Comparison of ENCODE assay signal across 1 cellular context in genomic region chr9:5843450-5844249, GRCh38.
A peak's percentile ranks its signal among the peaks of the same experiment; 100 is the strongest.
TF ChIP-seq lines count a peak whose summit lies in the region.

No MANE protein-coding gene starts in this region.

TF ChIP-seq in HepG2, 621 proteins besides CTCF, POLR2A, EP300 and RAD21 (continued from another document and continues in another):
- TF ChIP-seq ZNF687 (CRISPR knock-in tag; IDR thresholded peaks at IDR 0.05): no peak
- TF ChIP-seq ZNF276 (CRISPR knock-in tag; IDR thresholded peaks at IDR 0.05; ENCODE audit: low read depth): no peak
- no peak for TF ChIP-seq RFX3 (CRISPR knock-in tag; IDR thresholded peaks at IDR 0.05)
- no peak for TF ChIP-seq ONECUT2 (CRISPR knock-in tag; IDR thresholded peaks at IDR 0.05)
- no peak for TF ChIP-seq DNMT1 (CRISPR knock-in tag; IDR thresholded peaks at IDR 0.05)
- no peak for TF ChIP-seq MLX (CRISPR knock-in tag; IDR thresholded peaks at IDR 0.05)
- TF ChIP-seq ZNF33A (CRISPR knock-in tag; IDR thresholded peaks at IDR 0.05; ENCODE audit: borderline replicate concordance): no peak
- TF ChIP-seq DNMT3B (CRISPR knock-in tag; conservative IDR thresholded peaks at IDR 0.05): no peak
- peak; percentile 99 for TF ChIP-seq TFAP4 (IDR thresholded peaks at IDR 0.05; ENCODE audit: borderline replicate concordance, low read depth)
- no peak for TF ChIP-seq HOXA5 (CRISPR knock-in tag; IDR thresholded peaks at IDR 0.05)
- no peak for TF ChIP-seq ZNF484 (CRISPR knock-in tag; IDR thresholded peaks at IDR 0.05; ENCODE audit: borderline replicate concordance, low read depth)
- no peak for TF ChIP-seq ZBTB46 (CRISPR knock-in tag; IDR thresholded peaks at IDR 0.05; ENCODE audit: borderline replicate concordance)
- no peak for TF ChIP-seq EZH2 (conservative IDR thresholded peaks at IDR 0.05; ENCODE audit: low read depth, low read length)
- no peak for TF ChIP-seq ZMYM2 (CRISPR knock-in tag; IDR thresholded peaks at IDR 0.05)
- peak; percentile 34; the same call in 1 of the 2 replicates for TF ChIP-seq POLR2AphosphoS5 (IDR thresholded peaks at IDR 0.05; ENCODE audit: low read depth, low read length)
- 0 out of 2 replicates have a peak, but pooled peaks have one; percentile 29 for TF ChIP-seq ZNF205 (CRISPR knock-in tag; IDR thresholded peaks at IDR 0.05)
- no peak for TF ChIP-seq SALL2 (CRISPR knock-in tag; IDR thresholded peaks at IDR 0.05)
- TF ChIP-seq SMAD9 (CRISPR knock-in tag; IDR thresholded peaks at IDR 0.05): no peak
- no peak for TF ChIP-seq ZZZ3 (CRISPR knock-in tag; IDR thresholded peaks at IDR 0.05; ENCODE audit: borderline replicate concordance)
- TF ChIP-seq ARID3A (IDR thresholded peaks at IDR 0.05; ENCODE audit: low read depth, low read length): no peak
- 0 out of 2 replicates have a peak, but pooled peaks have one; percentile 30 for TF ChIP-seq ZBTB34 (CRISPR knock-in tag; IDR thresholded peaks at IDR 0.05)
- TF ChIP-seq MXD4 (CRISPR knock-in tag; IDR thresholded peaks at IDR 0.05): peak; percentile 66; the same call in 1 of the 2 replicates
- TF ChIP-seq SAP130 (CRISPR knock-in tag; IDR thresholded peaks at IDR 0.05; ENCODE audit: low read depth): peak; percentile 78
- no peak for TF ChIP-seq ZNF547 (CRISPR knock-in tag; IDR thresholded peaks at IDR 0.05)
- no peak; the same call in 1 of the 2 replicates for TF ChIP-seq ZNF335 (CRISPR knock-in tag; IDR thresholded peaks at IDR 0.05)
- no peak for TF ChIP-seq ZNF720 (CRISPR knock-in tag; IDR thresholded peaks at IDR 0.05)
- peak; percentile 69; the same call in 1 of the 2 replicates for TF ChIP-seq KAT8 (CRISPR knock-in tag; IDR thresholded peaks at IDR 0.05)
- no peak for TF ChIP-seq ZSCAN9 (CRISPR knock-in tag; IDR thresholded peaks at IDR 0.05; ENCODE audit: borderline replicate concordance)
- TF ChIP-seq ZNF672 (CRISPR knock-in tag; IDR thresholded peaks at IDR 0.05): no peak
- TF ChIP-seq ZFP36L1 (CRISPR knock-in tag; IDR thresholded peaks at IDR 0.05): no peak
- no peak for TF ChIP-seq ZNF282 (IDR thresholded peaks at IDR 0.05; ENCODE audit: partially characterized antibody)
- TF ChIP-seq ZNF3 (CRISPR knock-in tag; IDR thresholded peaks at IDR 0.05): no peak
- no peak for TF ChIP-seq DDIT3 (CRISPR knock-in tag; IDR thresholded peaks at IDR 0.05)
- no peak for TF ChIP-seq THYN1 (CRISPR knock-in tag; IDR thresholded peaks at IDR 0.05; ENCODE audit: borderline replicate concordance, low read depth)
- TF ChIP-seq SYNCRIP (IDR thresholded peaks at IDR 0.05; ENCODE audit: insufficient read depth, low read depth, low read length): no peak
- TF ChIP-seq ZNF121 (CRISPR knock-in tag; IDR thresholded peaks at IDR 0.05): no peak
- TF ChIP-seq SKIL (CRISPR knock-in tag; IDR thresholded peaks at IDR 0.05; ENCODE audit: borderline replicate concordance): peak; percentile 47; the same call in 1 of the 2 replicates
- no peak for TF ChIP-seq ZBTB38 (CRISPR knock-in tag; IDR thresholded peaks at IDR 0.05)
- TF ChIP-seq E2F2 (CRISPR knock-in tag; IDR thresholded peaks at IDR 0.05; ENCODE audit: borderline replicate concordance): no peak
